In the genomic region with DNA sequence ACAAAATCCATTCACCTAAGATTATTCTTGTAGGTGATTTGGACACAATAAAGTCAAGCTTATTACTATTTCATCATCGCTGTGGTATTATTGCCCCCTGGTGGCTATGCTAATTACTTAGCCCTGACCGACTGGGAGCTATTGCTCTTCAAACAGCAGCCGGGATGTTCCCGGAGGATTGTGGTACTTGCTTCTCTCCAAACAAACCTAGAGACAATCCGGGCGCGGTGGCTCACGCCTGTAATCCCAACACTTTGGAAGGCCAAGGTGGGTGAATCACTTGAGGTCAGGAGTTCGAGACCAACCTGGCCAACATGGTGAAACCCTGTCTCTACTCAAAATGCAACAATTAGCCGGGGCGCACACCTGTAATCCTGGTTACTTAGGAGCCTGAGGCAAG, we compare ENCODE assay signal across 8 cellular contexts. TPM values are rescaled to one million over a fixed set of nuclear protein-coding genes. Genes with fewer than 3 reads are reported as not detected.
DNase-seq lines count a peak whose midpoint lies in the region; ATAC-seq, FAIRE-seq and TF ChIP-seq lines count a peak whose summit lies in the region.

No MANE protein-coding gene starts in this region.

- WGBS in A549 (ENCODE audit: missing lambda C conversion rate): 4% methylated on average over 9 of the region's 11 CpGs
- WGBS in gastroesophageal sphincter (ENCODE audit: low coverage in 1 of 2), 2 donors: 6 to 17% methylated on average over 2 to 9 of the region's 11 CpGs

- no peak overlapping the region for H3K27ac Mint-ChIP-seq in T-helper 17 cell

- TF ChIP-seq CTCF in A549 (IDR thresholded peaks at IDR 0.05) (peak; percentile 60), gastroesophageal sphincter (IDR thresholded peaks at IDR 0.05) (peak; percentile 63 to 83 (median 70))

- peak overlapping the region; percentile 39; the same call in 2 of the 3 replicates for H3K4me2 ChIP-seq in A549

- CTCF ChIA-PET in A549 (lab: Yijun Ruan, JAX): interaction anchor here (0.7 to 1.9 kb wide), 10 partner anchors 9 to 747 kb away, joined by 3 to 11 read pairs (median 4); no protein-coding TSS in a partner anchor

- peaks cover 2% of the 10 kb centered on the region for H3K36me3 Mint-ChIP-seq in T-helper 17 cell (ENCODE audit: low read depth)

- no peaks in the 10 kb centered on the region for H3K27me3 ChIP-seq in gastroesophageal sphincter

- H3K4me3 ChIP-seq in A549 (no peak overlapping the region), gastroesophageal sphincter (no peak overlapping the region)

- DNase-seq in A549 (ENCODE audit: low read depth in 1 of 2, low spot score in 1 of 2) (peak; percentile 53 to 66), ELR (ENCODE audit: low read depth) (peak; percentile 85), NCI-H1105 (lab: John Stamatoyannopoulos, UW) (peak; percentile 43), activated T-cell treated with anti-CD3 and anti-CD28 coated beads for 48 hours (ENCODE audit: low read depth) (peak; percentile 3), posterior cingulate gyrus (peak in 7 of 10 donors; percentile 42 to 90 (median 61)), T-helper 17 cell (no peak)

- POLR2A ChIA-PET in A549 (lab: Yijun Ruan, JAX): no interaction called here

- H3K9me3 ChIP-seq in A549 (peaks cover 5% of the 10 kb centered on the region; the same call in 1 of the 3 replicates), gastroesophageal sphincter (no peaks in the 10 kb centered on the region), T-helper 17 cell (ENCODE audit: control insufficient read depth, low read length, poor library complexity, severe bottlenecking) (no peaks in the 10 kb centered on the region)

- peaks cover 4% of the 10 kb centered on the region for H3K4me1 Mint-ChIP-seq in T-helper 17 cell

- intact Hi-C loops in posterior cingulate gyrus (cut with DNase I): loop anchor here (5.0 to 10.0 kb wide), 3 partner anchors 119 to 582 kb away; no protein-coding TSS in a partner anchor

- peak; percentile 74 to 90; a peak in 5 of 6 replicates for ATAC-seq in A549
- ATAC-seq in gastroesophageal sphincter: peak; percentile 60
- ATAC-seq in GM21360 (IDR thresholded peaks at IDR 0.05; ENCODE audit: unreplicated experiment): no peak
- no peak for ATAC-seq in T-helper 17 cell

- TF ChIP-seq EP300 in A549 (IDR thresholded peaks at IDR 0.05) (no peak), gastroesophageal sphincter (IDR thresholded peaks at IDR 0.05) (no peak)

- peak; percentile 65 to 78 for TF ChIP-seq RAD21 in A549 (conservative IDR thresholded peaks at IDR 0.05 in 1 of 2, IDR thresholded peaks at IDR 0.05 in 1 of 2)

- FAIRE-seq in A549 (lab: Jason Lieb, UNC): no peak

- peaks cover 24% of the 10 kb centered on the region for H3K27me3 Mint-ChIP-seq in T-helper 17 cell

- H3K4me1 ChIP-seq in A549: no peaks in the 10 kb centered on the region
- H3K4me1 ChIP-seq in gastroesophageal sphincter: peaks cover 0 to 5% (median 0%) of the 10 kb centered on the region in 3 donors

- TF ChIP-seq POLR2A in A549 (IDR thresholded peaks at IDR 0.05; ENCODE audit: low read length) (no peak), gastroesophageal sphincter (IDR thresholded peaks at IDR 0.05) (no peak)

- no peak overlapping the region for H3K4me3 Mint-ChIP-seq in T-helper 17 cell

- H3K36me3 ChIP-seq in gastroesophageal sphincter: no peaks in the 10 kb centered on the region

- no peak overlapping the region for H3K27ac ChIP-seq in A549
- H3K27ac ChIP-seq in gastroesophageal sphincter: no peak overlapping the region

TF ChIP-seq in A549, 52 proteins besides CTCF, POLR2A, EP300 and RAD21:
- no peak for TF ChIP-seq ESRRA (IDR thresholded peaks at IDR 0.05; ENCODE audit: borderline replicate concordance, low read length)
- TF ChIP-seq CEBPB (IDR thresholded peaks at IDR 0.05): peak in 1 of 2 experiments; percentile 66; a peak in 2 of 4 replicates
- TF ChIP-seq HOXB13 (CRISPR knock-in tag; IDR thresholded peaks at IDR 0.05; ENCODE audit: low read depth): no peak
- no peak for TF ChIP-seq RFX5 (IDR thresholded peaks at IDR 0.05)
- TF ChIP-seq NFE2L2 (conservative IDR thresholded peaks at IDR 0.05; ENCODE audit: low read length): no peak
- no peak for TF ChIP-seq KDM1A (IDR thresholded peaks at IDR 0.05; ENCODE audit: low read depth)
- no peak for TF ChIP-seq RCOR1 (IDR thresholded peaks at IDR 0.05; ENCODE audit: low read depth, low read length)
- TF ChIP-seq, protein P1, sequence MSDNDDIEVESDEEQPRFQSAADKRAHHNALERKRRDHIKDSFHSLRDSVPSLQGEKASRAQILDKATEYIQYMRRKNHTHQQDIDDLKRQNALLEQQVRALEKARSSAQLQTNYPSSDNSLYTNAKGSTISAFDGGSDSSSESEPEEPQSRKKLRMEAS (IDR thresholded peaks at IDR 0.05): no peak
- no peak for TF ChIP-seq POLR2AphosphoS2 (conservative IDR thresholded peaks at IDR 0.05; ENCODE audit: low read length)
- TF ChIP-seq PHF8 (IDR thresholded peaks at IDR 0.05; ENCODE audit: borderline replicate concordance, low read depth): no peak
- TF ChIP-seq SMC3 (IDR thresholded peaks at IDR 0.05): peak; percentile 51

RNA-seq across cellular contexts. Expression of a gene that starts 15.4 kb away (rescaled TPM):
- polyA plus RNA-seq in A549 (2011; rRNA removed): not detected in 2 replicates
- not detected in 2 replicates for polyA plus RNA-seq in A549 (2012; cell fraction: cytosol; rRNA removed)
- polyA plus RNA-seq in A549 (2012; cell fraction: nucleus; rRNA removed): not detected in 2 replicates
- not detected in 3 replicates for polyA plus RNA-seq in A549 (2017; fragmentation: RNase III; extraction: RNeasy Plus Mini Kit Qiagen cat#74134 plus additional on column Dnase treatment)
- not detected in 2 replicates for polyA minus RNA-seq in A549 (2011; rRNA and poly(A)+ RNA removed)
- not detected for total RNA-seq in gastroesophageal sphincter
- total RNA-seq in T-helper 17 cell: not detected

Comparison
In these comparisons a context has a peak if more than half of its experiments do, and no peak if none do; other contexts are left out.
1. ATAC-seq: peak in A549 (2 of 2) and gastroesophageal sphincter (single experiment); none in GM21360 (single experiment) and T-helper 17 cell (single experiment).
2. DNase-seq: peak in A549 (2 of 2), ELR (single experiment), NCI-H1105 (single experiment), activated T-cell treated with anti-CD3 and anti-CD28 coated beads for 48 hours (single experiment) and posterior cingulate gyrus (7 of 10); none in T-helper 17 cell (0 of 3).